11 cellular contexts compared by ENCODE assay signal in the genomic region with DNA sequence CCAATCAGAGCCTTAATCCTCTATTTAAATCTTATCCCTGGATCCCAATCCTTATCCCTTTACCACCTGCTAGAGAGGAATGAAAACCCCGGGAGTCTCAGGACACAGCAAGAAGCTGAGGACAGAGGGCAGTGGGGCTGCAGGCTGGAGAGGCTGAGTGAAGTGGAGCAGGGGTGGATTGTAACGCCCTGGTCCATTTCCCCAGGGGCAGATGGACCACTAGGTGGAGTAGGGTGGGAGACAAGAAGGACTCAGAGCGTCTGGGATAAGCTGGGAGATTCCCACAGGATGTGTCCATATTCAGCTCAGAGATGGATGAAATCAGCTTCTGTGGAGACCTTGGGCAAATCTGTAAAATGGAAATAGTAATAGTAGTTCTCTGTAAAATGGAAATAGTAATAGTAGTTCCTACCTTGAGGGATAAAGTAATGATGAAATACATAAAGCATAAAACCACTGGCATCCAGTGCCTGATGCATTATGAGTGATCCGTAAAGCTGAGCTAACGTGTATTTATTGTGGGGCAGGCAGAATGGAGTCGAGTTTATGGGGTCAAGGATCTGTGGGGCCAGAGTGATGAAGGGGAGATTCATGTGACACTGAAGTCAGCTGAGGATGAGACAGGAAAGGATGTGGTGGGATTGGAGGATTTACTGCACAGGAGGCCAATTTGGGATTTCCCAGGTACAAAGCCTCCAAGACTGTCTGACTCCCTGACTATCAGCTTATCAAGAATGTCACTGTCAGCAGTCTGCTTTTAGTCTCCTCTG. TPM values are rescaled to one million over a fixed set of nuclear protein-coding genes. Genes with fewer than 3 reads are reported as not detected.
DNase-seq lines count a peak whose midpoint lies in the region; TF ChIP-seq lines count a peak whose summit lies in the region.
"Had no signal": no experiment of that assay in that cellular context is flagged by ENCODE, and none has a peak within 500 bp of the region (broad histone marks: within the 10 kb centered on the region; RNA-seq: fewer than 3 reads in every experiment).

No MANE protein-coding gene starts in this region.

- no peak for TF ChIP-seq EP300 in SK-N-SH (IDR thresholded peaks at IDR 0.05; ENCODE audit: borderline replicate concordance in 1 of 2, low read depth in 1 of 2, low read length in 1 of 2)

- H3K36me3 ChIP-seq in SK-N-SH (replicated peaks in 1 of 2; ENCODE audit: control insufficient read depth in 1 of 2, insufficient read depth in 2 of 2, low read length in 1 of 2) = no peaks in the 10 kb centered on the region
- H3K36me3 ChIP-seq in fibroblast of lung (ENCODE audit: control insufficient read depth, insufficient read depth, low read length) = no peaks in the 10 kb centered on the region
- no peaks in the 10 kb centered on the region for H3K36me3 ChIP-seq in rectal smooth muscle tissue (ENCODE audit: control insufficient read depth, insufficient read depth, low read length)
- H3K36me3 ChIP-seq in testis (ENCODE audit: low read depth, missing control alignments) = no peaks in the 10 kb centered on the region
- H3K36me3 ChIP-seq: thoracic aorta had no signal

- no peaks in the 10 kb centered on the region for H3K79me2 ChIP-seq in SK-N-SH (ENCODE audit: insufficient read depth)
- no peaks in the 10 kb centered on the region for H3K79me2 ChIP-seq in fibroblast of lung (ENCODE audit: control insufficient read depth, insufficient read depth, low read length)

- H3K4me3 ChIP-seq in SK-N-SH (ENCODE audit: low read depth in 2 of 2, low read length in 1 of 2) (no peak overlapping the region), fibroblast of lung (replicated peaks in 1 of 4; ENCODE audit: control extremely low read depth in 1 of 4, insufficient read depth in 1 of 4, low read depth in 3 of 4, low read length in 4 of 4) (no peak overlapping the region), rectal smooth muscle tissue (ENCODE audit: low read length) (no peak overlapping the region), testis (no peak overlapping the region)
- H3K4me3 ChIP-seq: GM12878, thoracic aorta had no signal

- DNase-seq in EL = peak; percentile 51
- peak; percentile 29 for DNase-seq in SK-N-SH
- no peak for DNase-seq in fibroblast of lung (ENCODE audit: low read depth in 2 of 2)
- DNase-seq in activated CD8-positive, alpha-beta memory T cell treated with anti-CD3 and anti-CD28 coated beads, Interleukin-2, amount 50 U/mL, for 4 hours = no peak
- DNase-seq in testis = no peak
- no peak for DNase-seq in T-helper 2 cell
- DNase-seq in NCI-H2081 (lab: John Stamatoyannopoulos, UW) = no peak

- peaks cover 4 to 34% of the 10 kb centered on the region in 2 experiments; a peak in 3 of 4 replicates for H3K4me1 ChIP-seq in SK-N-SH (ENCODE audit: control insufficient read depth in 1 of 2, insufficient read depth in 2 of 2, low read depth in 1 of 2, low read length in 1 of 2)
- H3K4me1 ChIP-seq in fibroblast of lung (ENCODE audit: control insufficient read depth, extremely low read depth, insufficient read depth, low read length) = peaks cover 42% of the 10 kb centered on the region
- H3K4me1 ChIP-seq in rectal smooth muscle tissue (ENCODE audit: control insufficient read depth, insufficient read depth, low read length) = peaks cover 2% of the 10 kb centered on the region
- peaks cover 26% of the 10 kb centered on the region for H3K4me1 ChIP-seq in testis

- H3K4me2 ChIP-seq in SK-N-SH (peak overlapping the region; percentile 56), fibroblast of lung (ENCODE audit: extremely low read depth, insufficient read depth, low read length) (no peak overlapping the region)

- POLR2A ChIA-PET in SK-N-SH (lab: Yijun Ruan, JAX) = no interaction called here

- H3K27ac ChIP-seq in SK-N-SH (ENCODE audit: low read depth in 2 of 2, low read length in 1 of 2) = peak overlapping the region; percentile 78 to 96; a peak in 3 of 4 replicates
- H3K27ac ChIP-seq in fibroblast of lung (ENCODE audit: insufficient read depth, low read length) = peak overlapping the region; percentile 96
- peak overlapping the region; percentile 57 for H3K27ac ChIP-seq in rectal smooth muscle tissue (ENCODE audit: low read depth, low read length)
- peak overlapping the region in 1 of 2 donors; percentile 76 for H3K27ac ChIP-seq in testis

- peak; percentile 34; the same call in 1 of the 2 replicates for TF ChIP-seq CTCF in SK-N-SH (IDR thresholded peaks at IDR 0.05)
- TF ChIP-seq CTCF in fibroblast of lung (conservative IDR thresholded peaks at IDR 0.05 in 1 of 2, IDR thresholded peaks at IDR 0.05 in 1 of 2; ENCODE audit: low read depth in 1 of 2, low read length in 2 of 2) = no peak
- no peak for TF ChIP-seq CTCF in testis (IDR thresholded peaks at IDR 0.05)

- H3K27me3 ChIP-seq in SK-N-SH (ENCODE audit: insufficient read depth) = no peaks in the 10 kb centered on the region
- H3K27me3 ChIP-seq in fibroblast of lung (ENCODE audit: control insufficient read depth, insufficient read depth, low read length) = no peaks in the 10 kb centered on the region
- no peaks in the 10 kb centered on the region for H3K27me3 ChIP-seq in rectal smooth muscle tissue (ENCODE audit: control insufficient read depth, insufficient read depth, low read length)
- H3K27me3 ChIP-seq in testis = no peaks in the 10 kb centered on the region

- peak overlapping the region; percentile 64 for H3K9ac ChIP-seq in SK-N-SH
- H3K9ac ChIP-seq in fibroblast of lung (ENCODE audit: insufficient read depth, low read length) = no peak overlapping the region
- H3K9ac ChIP-seq in rectal smooth muscle tissue (ENCODE audit: low read length) = no peak overlapping the region

- H3K9me3 ChIP-seq in SK-N-SH (no peaks in the 10 kb centered on the region), fibroblast of lung (ENCODE audit: control insufficient read depth, insufficient read depth, low read depth, low read length) (no peaks in the 10 kb centered on the region), testis (no peaks in the 10 kb centered on the region)
- H3K9me3 ChIP-seq: thoracic aorta had no signal

- peak overlapping the region; percentile 64 for H2AFZ ChIP-seq in SK-N-SH (ENCODE audit: low read depth)
- no peak overlapping the region for H2AFZ ChIP-seq in fibroblast of lung (ENCODE audit: low read length)

- H4K20me1 ChIP-seq in SK-N-SH (ENCODE audit: insufficient read depth) (no peaks in the 10 kb centered on the region), fibroblast of lung (ENCODE audit: control insufficient read depth, extremely low read depth, insufficient read depth, low read length) (no peaks in the 10 kb centered on the region)

- peaks cover 37% of the 10 kb centered on the region for H3F3A ChIP-seq in SK-N-SH (replicated peaks; ENCODE audit: insufficient read depth)

- no peak for TF ChIP-seq RAD21 in SK-N-SH (IDR thresholded peaks at IDR 0.05; ENCODE audit: low read length)

- no peak for TF ChIP-seq POLR2A in testis (IDR thresholded peaks at IDR 0.05)

- intact Hi-C loops in testis (cut with DNase I; ENCODE audit: low total_unique reads) = no loop called here

- H3K9me2 ChIP-seq in SK-N-SH = no peaks in the 10 kb centered on the region

- WGBS in SK-N-SH (ENCODE audit: low lambda C conversion rate) = 62% methylated on average over 6 of the region's 6 CpGs
- 63 to 69% methylated on average over 6 of the region's 6 CpGs for WGBS in testis, 2 donors

- CTCF ChIA-PET in SK-N-SH (lab: Yijun Ruan, JAX) = interaction anchor here (1.0 to 1.5 kb wide), 4 partner anchors 18 to 63 kb away, joined by 3 to 4 read pairs (median 4); no protein-coding TSS in a partner anchor

RNA-seq across cellular contexts. Expression of gene ROBO4, which starts 1.9 kb away (rescaled TPM):
- polyA plus RNA-seq in SK-N-SH (2012; rRNA removed) = 0.31 and 0.95 TPM in 2 replicates
- 0.13 and 0.45 TPM in 2 replicates for polyA plus RNA-seq in SK-N-SH (2012; cell fraction: cytosol; rRNA removed)
- polyA plus RNA-seq in SK-N-SH (2012; cell fraction: nucleus; rRNA removed) = 1.9 and 2.2 TPM in 2 replicates
- total RNA-seq in fibroblast of lung = 0.26 and 0.66 TPM in 2 replicates
- polyA plus RNA-seq in fibroblast of lung = 0.45 and 0.63 TPM in 2 replicates
- polyA plus RNA-seq in fibroblast of lung (2012) = 1.8 and 3.1 TPM in 2 replicates
- polyA minus RNA-seq in fibroblast of lung (ENCODE audit: low replicate concordance) = 3.3 and 4.5 TPM in 2 replicates
- 1 to 10 TPM; 5.7 to 8.4 TPM for total RNA-seq in testis
- 7.0 TPM for polyA plus RNA-seq in testis (ENCODE audit: insufficient read depth, low read depth, low replicate concordance)
- total RNA-seq: CD8-positive, alpha-beta T cell; GM12878 had no signal
- polyA plus RNA-seq: GM12878 had no signal

RNA-seq across cellular contexts. Expression of gene HEPN1, which starts 19.5 kb away (rescaled TPM):
- polyA plus RNA-seq in SK-N-SH (2012; rRNA removed) = not detected in 2 replicates
- polyA plus RNA-seq in SK-N-SH (2012; cell fraction: cytosol; rRNA removed) = not detected in 2 replicates
- polyA plus RNA-seq in SK-N-SH (2012; cell fraction: nucleus; rRNA removed) = not detected in 2 replicates
- total RNA-seq in fibroblast of lung = not detected in 2 replicates
- polyA plus RNA-seq in fibroblast of lung = not detected in 2 replicates
- polyA plus RNA-seq in fibroblast of lung (2012) = not detected in 2 replicates
- polyA minus RNA-seq in fibroblast of lung (ENCODE audit: low replicate concordance) = not detected in 2 replicates
- total RNA-seq in testis = not detected
- not detected for polyA plus RNA-seq in testis (ENCODE audit: insufficient read depth, low read depth, low replicate concordance)
- total RNA-seq: CD8-positive, alpha-beta T cell; GM12878 had no signal
- polyA plus RNA-seq: GM12878 had no signal

RNA-seq across cellular contexts. Expression of gene ROBO3, which starts 34.3 kb away (rescaled TPM):
- polyA plus RNA-seq in SK-N-SH (2012; rRNA removed) (59.8 and 61.2 TPM in 2 replicates), fibroblast of lung (7.2 and 8.8 TPM in 2 replicates), testis (ENCODE audit: insufficient read depth, low read depth, low replicate concordance) (12.9 TPM)
- 14.5 and 21.9 TPM in 2 replicates for polyA plus RNA-seq in SK-N-SH (2012; cell fraction: cytosol; rRNA removed)
- 309 and 336 TPM in 2 replicates for polyA plus RNA-seq in SK-N-SH (2012; cell fraction: nucleus; rRNA removed)
- total RNA-seq in fibroblast of lung (11.6 and 25.4 TPM in 2 replicates), testis (10 to 100 TPM; 11.8 to 31.6 TPM)
- polyA plus RNA-seq in fibroblast of lung (2012) = 11.2 and 13.3 TPM in 2 replicates
- polyA minus RNA-seq in fibroblast of lung (ENCODE audit: low replicate concordance) = 11.7 and 14.9 TPM in 2 replicates

RNA-seq across cellular contexts. Expression of gene HEPACAM, which starts 36.3 kb away (rescaled TPM):
- polyA plus RNA-seq in SK-N-SH (2012; rRNA removed) (not detected in 2 replicates), fibroblast of lung (0.08 and 0.11 TPM in 2 replicates), testis (ENCODE audit: insufficient read depth, low read depth, low replicate concordance) (0.75 TPM)
- polyA plus RNA-seq in SK-N-SH (2012; cell fraction: cytosol; rRNA removed) = not detected in 2 replicates
- polyA plus RNA-seq in SK-N-SH (2012; cell fraction: nucleus; rRNA removed) = 0.01 and 0.07 TPM in 2 replicates
- total RNA-seq in fibroblast of lung (under 0.01 TPM in 1 of 2 replicates, not detected in the other), testis (under 1 TPM; 0.24 to 0.25 TPM)
- polyA plus RNA-seq in fibroblast of lung (2012) = 0.05 and 0.16 TPM in 2 replicates
- polyA minus RNA-seq in fibroblast of lung (ENCODE audit: low replicate concordance) = 13.9 TPM in 1 of 2 replicates, not detected in the other
- total RNA-seq: CD8-positive, alpha-beta T cell; GM12878 had no signal

RNA-seq across cellular contexts. Expression of gene CCDC15, which starts 54.4 kb away (rescaled TPM):
- polyA plus RNA-seq in SK-N-SH (2012; rRNA removed) (0.69 and 0.91 TPM in 2 replicates), fibroblast of lung (1.2 and 4.0 TPM in 2 replicates), testis (ENCODE audit: insufficient read depth, low read depth, low replicate concordance) (8.0 TPM)
- 0.88 and 1.0 TPM in 2 replicates for polyA plus RNA-seq in SK-N-SH (2012; cell fraction: cytosol; rRNA removed)
- 0.76 and 1.2 TPM in 2 replicates for polyA plus RNA-seq in SK-N-SH (2012; cell fraction: nucleus; rRNA removed)
- total RNA-seq in fibroblast of lung (0.77 and 2.3 TPM in 2 replicates), testis (10 to 100 TPM; 14.9 to 15.1 TPM)
- 0.76 and 2.6 TPM in 2 replicates for polyA plus RNA-seq in fibroblast of lung (2012)
- 0.16 and 0.56 TPM in 2 replicates for polyA minus RNA-seq in fibroblast of lung (ENCODE audit: low replicate concordance)

Comparison
In these comparisons a context has a peak if more than half of its experiments do, and no peak if none do; other contexts are left out.
1. DNase-seq: peak in EL (single experiment) and SK-N-SH (single experiment); none in fibroblast of lung (0 of 2), activated CD8-positive, alpha-beta memory T cell treated with anti-CD3 and anti-CD28 coated beads, Interleukin-2, amount 50 U/mL, for 4 hours (single experiment), testis (single experiment), T-helper 2 cell (0 of 5) and NCI-H2081 (0 of 2).